ENCODE assay signal across 8 cellular contexts in the genomic region with DNA sequence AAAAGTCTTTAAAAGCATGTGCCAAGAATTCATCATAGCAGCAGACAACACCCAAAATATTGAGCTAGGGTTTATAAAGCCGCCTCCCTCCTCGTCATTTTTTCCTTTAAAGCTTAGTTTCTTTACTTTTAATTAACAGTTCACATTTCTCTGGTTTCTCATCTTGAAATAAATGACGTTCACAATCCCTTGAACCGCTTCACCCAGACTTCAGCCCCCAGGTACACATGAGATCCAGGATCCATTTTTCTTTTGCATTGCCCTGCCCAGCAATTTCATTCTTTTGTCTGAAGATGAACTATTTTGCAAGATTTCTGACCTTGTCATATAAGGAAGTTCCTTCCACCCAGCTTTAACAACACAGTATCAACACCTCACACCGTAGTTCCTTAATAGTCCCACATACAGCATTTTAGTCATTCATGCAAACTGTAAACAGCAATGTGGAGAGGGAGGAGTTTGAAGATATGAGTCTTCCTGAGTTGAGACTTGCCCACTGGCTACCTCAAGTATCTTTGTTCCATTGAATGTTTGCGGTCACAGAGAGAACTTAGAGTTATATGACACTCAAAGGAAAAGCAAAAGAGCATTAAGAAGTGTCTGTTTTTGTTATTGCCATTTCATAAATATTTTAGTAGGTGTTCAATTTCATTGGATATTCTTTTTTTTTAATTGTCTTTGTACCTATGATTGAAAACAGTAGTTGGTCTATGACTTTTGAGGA. TPM values are rescaled to one million over a fixed set of nuclear protein-coding genes. Genes with fewer than 3 reads are reported as not detected.
A peak's percentile ranks its signal among the peaks of the same experiment; 100 is the strongest.
DNase-seq lines count a peak whose midpoint lies in the region; ATAC-seq, FAIRE-seq and TF ChIP-seq lines count a peak whose summit lies in the region.

No MANE protein-coding gene starts in this region.

- TF ChIP-seq CTCF in RWPE2 (IDR thresholded peaks at IDR 0.05; ENCODE audit: poor library complexity, severe bottlenecking) (no peak), psoas muscle (IDR thresholded peaks at IDR 0.05) (no peak)

- peak; percentile 4 for FAIRE-seq in endometrium (lab: Jason Lieb, UNC)

- H3K9me3 ChIP-seq in RWPE2 (ENCODE audit: severe bottlenecking) (no peaks in the 10 kb centered on the region), psoas muscle (no peaks in the 10 kb centered on the region)

- DNase-seq in RWPE2 (ENCODE audit: low spot score) (no peak), psoas muscle (no peak), SHP77 treated with DMSO at 0.1 percent for 48 hours (lab: John Stamatoyannopoulos, UW) (no peak)

- H3K27me3 ChIP-seq in RWPE2 (ENCODE audit: insufficient read depth, poor library complexity, severe bottlenecking) (no peaks in the 10 kb centered on the region), psoas muscle (ENCODE audit: insufficient read depth in 3 of 3, low read length in 2 of 3) (no peaks in the 10 kb centered on the region)

- no peak overlapping the region for H3K4me3 ChIP-seq in RWPE2 (ENCODE audit: severe bottlenecking)
- no peak overlapping the region for H3K4me3 ChIP-seq in psoas muscle

- peaks cover 11% of the 10 kb centered on the region for H3K4me1 ChIP-seq in RWPE2 (ENCODE audit: insufficient read depth, poor library complexity, severe bottlenecking)
- H3K4me1 ChIP-seq in psoas muscle, result peaks cover 25% of the 10 kb centered on the region

- no peaks in the 10 kb centered on the region for H3K36me3 ChIP-seq in RWPE2 (ENCODE audit: low read depth)
- H3K36me3 ChIP-seq in psoas muscle (ENCODE audit: insufficient read depth in 1 of 2, low read depth in 1 of 2), result no peaks in the 10 kb centered on the region

- H3K27ac ChIP-seq in RWPE2 (ENCODE audit: poor library complexity, severe bottlenecking) (no peak overlapping the region), psoas muscle (peak overlapping the region; percentile 56)

- ATAC-seq in HG02870 (IDR thresholded peaks at IDR 0.05; ENCODE audit: unreplicated experiment), result peak; percentile 47
- peak; percentile 93 for ATAC-seq in RWPE2 (ENCODE audit: low read depth)
- peak in 2 of 4 donors; percentile 27 to 54 for ATAC-seq in psoas muscle
- ATAC-seq in GM18502 (IDR thresholded peaks at IDR 0.05; ENCODE audit: poor library complexity, unreplicated experiment), result no peak
- no peak for ATAC-seq in HG03469 (IDR thresholded peaks at IDR 0.05; ENCODE audit: unreplicated experiment)
- no peak for ATAC-seq in HG02623 (IDR thresholded peaks at IDR 0.05; ENCODE audit: unreplicated experiment)

- 50 to 56% (median 50%) methylated on average over 6 of the region's 6 CpGs for WGBS in psoas muscle, 3 donors

- intact Hi-C loops in psoas muscle (cut with DNase I), result no loop called here

RNA-seq across cellular contexts. Expression of a gene that starts 35.3 kb away (rescaled TPM):
- 100 to 1,000 TPM in 1 of 4 donors, 10 to 100 TPM in 3; 69.4 to 113 (median 77.2) TPM for total RNA-seq in psoas muscle
- polyA plus RNA-seq in psoas muscle, result 100 to 1,000 TPM in 2 of 3 donors, 10 to 100 TPM in 1; 94.3 to 260 (median 156) TPM

RNA-seq across cellular contexts. Expression of a gene that starts 58.8 kb away (rescaled TPM):
- total RNA-seq in psoas muscle, result 10 to 100 TPM; 21.6 to 27.4 (median 24.3) TPM
- 10 to 100 TPM; 21.8 to 40.7 (median 29.6) TPM for polyA plus RNA-seq in psoas muscle

Comparison
In these comparisons a context has a peak if more than half of its experiments do, and no peak if none do; other contexts are left out.
1. ATAC-seq: peak in HG02870 (single experiment) and RWPE2 (single experiment); none in GM18502 (single experiment), HG03469 (single experiment) and HG02623 (single experiment).